30 cellular contexts compared by ENCODE assay signal in genomic region chr3:155014953-155015352, GRCh38.
"Had no signal": no experiment of that assay in that cellular context is flagged by ENCODE, and none has a peak within 500 bp of the region (broad histone marks: within the 10 kb centered on the region; RNA-seq: fewer than 3 reads in every experiment).

No MANE protein-coding gene starts in this region.

- H3K27ac Mint-ChIP-seq: naive thymus-derived CD8-positive, alpha-beta T cell; natural killer cell treated with Interleukin-12 subunit alpha and Interleukin-12 subunit beta and Interleukin-15 and Interleukin-18, amount 100 ng/mL, for 72 hours; progenitor cell of endocrine pancreas; stimulated activated effector memory CD8-positive, alpha-beta T cell treated with anti-CD3 and anti-CD28 coated beads, Interleukin-12 subunit alpha, Interleukin-12 subunit beta, amount 100 ng/mL, for 72 hours; stimulated activated naive B cell treated with anti-CD40 and anti-IgM and Interleukin-4, amounts not matched to agents 10 μg/mL and 1 μg/mL and 100 μg/mL, for 72 hours; stimulated activated naive CD8-positive, alpha-beta T cell treated with anti-CD3 and anti-CD28 coated beads, Interleukin-15, Interleukin-2, amounts not matched to agents 100 ng/mL and 50 ng/mL, for 24 hours; type B pancreatic cell had no signal

- H3K9me3 Mint-ChIP-seq: nephron progenitor cell; neural crest cell; stimulated activated naive B cell treated with anti-CD40 and anti-IgM and Interleukin-4, amounts not matched to agents 10 μg/mL and 1 μg/mL and 100 μg/mL, for 72 hours; stimulated activated naive CD8-positive, alpha-beta T cell treated with anti-CD3 and anti-CD28 coated beads, Interleukin-15, Interleukin-2, amounts not matched to agents 100 ng/mL and 50 ng/mL, for 24 hours; type B pancreatic cell had no signal

- H3K9ac ChIP-seq: parathyroid adenoma had no signal

- H3K9me3 ChIP-seq: ovary, psoas muscle, right lobe of liver, sigmoid colon, suprapubic skin, testis, tibial artery, transverse colon, upper lobe of right lung, uterus had no signal

- H3K4me3 ChIP-seq: ovary, psoas muscle, right lobe of liver, sigmoid colon, suprapubic skin, testis, tibial artery, transverse colon, upper lobe of right lung, uterus had no signal

- H3K4me1 ChIP-seq: psoas muscle, right lobe of liver, suprapubic skin, testis, tibial artery, upper lobe of right lung, uterus had no signal

- H3K4me3 Mint-ChIP-seq: naive thymus-derived CD8-positive, alpha-beta T cell; natural killer cell treated with Interleukin-12 subunit alpha and Interleukin-12 subunit beta and Interleukin-15 and Interleukin-18, amount 100 ng/mL, for 72 hours; nephron progenitor cell; neural crest cell; stimulated activated effector memory CD8-positive, alpha-beta T cell treated with anti-CD3 and anti-CD28 coated beads, Interleukin-12 subunit alpha, Interleukin-12 subunit beta, amount 100 ng/mL, for 72 hours; stimulated activated naive B cell treated with anti-CD40 and anti-IgM and Interleukin-4, amounts not matched to agents 10 μg/mL and 1 μg/mL and 100 μg/mL, for 72 hours; stimulated activated naive CD8-positive, alpha-beta T cell treated with anti-CD3 and anti-CD28 coated beads, Interleukin-15, Interleukin-2, amounts not matched to agents 100 ng/mL and 50 ng/mL, for 24 hours; type B pancreatic cell had no signal

- H3K4me1 Mint-ChIP-seq: stimulated activated effector memory CD8-positive, alpha-beta T cell treated with anti-CD3 and anti-CD28 coated beads, Interleukin-12 subunit alpha, Interleukin-12 subunit beta, amount 100 ng/mL, for 72 hours had no signal

- H3K27me3 ChIP-seq: ovary, right lobe of liver, sigmoid colon, suprapubic skin, testis, tibial artery, transverse colon, upper lobe of right lung, uterus had no signal

- H2AFZ ChIP-seq: parathyroid adenoma had no signal

- H3K36me3 ChIP-seq: ovary, right lobe of liver, sigmoid colon, suprapubic skin, tibial artery, transverse colon, upper lobe of right lung, uterus had no signal

- ATAC-seq: naive thymus-derived CD8-positive, alpha-beta T cell; natural killer cell treated with Interleukin-12 subunit alpha and Interleukin-12 subunit beta and Interleukin-15 and Interleukin-18, amount 100 ng/mL, for 72 hours; psoas muscle; right cardiac atrium; right lobe of liver; stimulated activated effector memory CD8-positive, alpha-beta T cell treated with anti-CD3 and anti-CD28 coated beads, Interleukin-12 subunit alpha, Interleukin-12 subunit beta, amount 100 ng/mL, for 72 hours; stimulated activated naive B cell treated with anti-CD40 and anti-IgM and Interleukin-4, amounts not matched to agents 10 μg/mL and 1 μg/mL and 100 μg/mL, for 72 hours; upper lobe of right lung had no signal

- H3K27me3 Mint-ChIP-seq: natural killer cell treated with Interleukin-12 subunit alpha and Interleukin-12 subunit beta and Interleukin-15 and Interleukin-18, amount 100 ng/mL, for 72 hours; progenitor cell of endocrine pancreas; stimulated activated naive CD8-positive, alpha-beta T cell treated with anti-CD3 and anti-CD28 coated beads, Interleukin-15, Interleukin-2, amounts not matched to agents 100 ng/mL and 50 ng/mL, for 24 hours; type B pancreatic cell had no signal

- H3K36me3 Mint-ChIP-seq: naive thymus-derived CD8-positive, alpha-beta T cell; natural killer cell treated with Interleukin-12 subunit alpha and Interleukin-12 subunit beta and Interleukin-15 and Interleukin-18, amount 100 ng/mL, for 72 hours; stimulated activated effector memory CD8-positive, alpha-beta T cell treated with anti-CD3 and anti-CD28 coated beads, Interleukin-12 subunit alpha, Interleukin-12 subunit beta, amount 100 ng/mL, for 72 hours; stimulated activated naive B cell treated with anti-CD40 and anti-IgM and Interleukin-4, amounts not matched to agents 10 μg/mL and 1 μg/mL and 100 μg/mL, for 72 hours; type B pancreatic cell had no signal

- H3K79me2 ChIP-seq: parathyroid adenoma had no signal

- DNase-seq: naive thymus-derived CD8-positive, alpha-beta T cell; nephron progenitor cell; occipital lobe; ovary; posterior cingulate gyrus; psoas muscle; right cardiac atrium; right lobe of liver; sigmoid colon; small intestine; stimulated activated CD4-positive, alpha-beta T cell treated with anti-CD3 and anti-CD28 coated beads, Interleukin-15, amount 100 ng/mL, for 24 hours; stimulated activated CD4-positive, alpha-beta T cell treated with anti-CD3 and anti-CD28 coated beads, Interleukin-2, amount 100 ng/mL, for 24 hours; stimulated activated CD4-positive, alpha-beta T cell treated with anti-CD3 and anti-CD28 coated beads, Interleukin-2, amount 100 ng/mL, for 48 hours; stimulated activated CD4-positive, alpha-beta T cell treated with anti-CD3 and anti-CD28 coated beads, Interleukin-4, amount 100 ng/mL, for 24 hours; stimulated activated naive B cell treated with anti-CD40 and anti-IgM and Interleukin-4, amounts not matched to agents 10 μg/mL and 1 μg/mL and 100 μg/mL, for 72 hours; stimulated activated naive CD4-positive, alpha-beta T cell treated with Interleukin-2 at 50 U/mL for 16 hours; substantia nigra; testis; tibial artery; transverse colon; upper lobe of right lung; uterus had no signal

- H3K27ac ChIP-seq: ovary, parathyroid adenoma, psoas muscle, right lobe of liver, sigmoid colon, suprapubic skin, testis, tibial artery, transverse colon, upper lobe of right lung, uterus had no signal
